In the genomic region with DNA sequence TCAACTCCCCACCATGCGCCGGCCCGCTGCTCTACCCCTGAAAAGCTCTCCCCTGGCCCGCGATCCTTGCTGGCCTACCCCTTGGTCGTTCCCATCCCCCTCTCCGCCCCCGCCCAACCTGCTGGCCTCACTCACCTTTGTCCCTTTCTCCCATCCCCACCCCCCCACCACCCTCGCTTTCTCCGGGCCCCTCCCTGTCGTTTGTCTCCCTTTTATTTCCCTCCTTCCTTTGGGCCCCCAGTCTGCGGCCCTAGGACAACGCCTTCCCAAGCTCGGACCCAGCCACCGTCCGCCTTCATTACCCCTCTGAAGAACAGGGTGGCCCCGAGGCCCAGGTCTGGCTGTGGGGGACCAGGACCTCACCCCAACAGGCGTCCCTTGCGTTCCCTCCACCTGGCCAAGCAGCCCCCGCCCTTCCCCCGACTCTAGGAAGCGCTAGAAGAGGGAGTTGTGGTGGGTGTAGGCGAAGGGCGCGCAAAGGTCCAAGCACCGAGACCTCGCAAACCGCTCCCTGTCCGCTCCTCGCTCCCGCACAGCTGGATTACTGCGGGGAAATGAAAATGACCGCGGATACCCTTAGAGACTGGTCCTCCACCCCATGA, we compare ENCODE assay signal across 6 cellular contexts. TPM values are rescaled to one million over a fixed set of nuclear protein-coding genes. Genes with fewer than 3 reads are reported as not detected.
DNase-seq lines count a peak whose midpoint lies in the region; ATAC-seq and TF ChIP-seq lines count a peak whose summit lies in the region.

No MANE protein-coding gene starts in this region.

- peaks cover 32 to 47% of the 10 kb centered on the region in 2 donors for H3K27me3 Mint-ChIP-seq in natural killer cell (ENCODE audit: low read depth in 2 of 2)
- H3K27me3 Mint-ChIP-seq in natural killer cell treated with Interleukin-12 subunit alpha and Interleukin-12 subunit beta and Interleukin-15 and Interleukin-18, amount 100 ng/mL, for 72 hours = peaks cover 22 to 28% of the 10 kb centered on the region in 2 donors

- H3K9me3 Mint-ChIP-seq in natural killer cell = no peaks in the 10 kb centered on the region
- H3K9me3 Mint-ChIP-seq in natural killer cell treated with Interleukin-12 subunit alpha and Interleukin-12 subunit beta and Interleukin-15 and Interleukin-18, amount 100 ng/mL, for 72 hours = no peaks in the 10 kb centered on the region

- peak overlapping the region; percentile 27 for H3K27ac ChIP-seq in layer of hippocampus (ENCODE audit: low read depth, low read length)
- H3K27ac ChIP-seq in vagina = peak overlapping the region; percentile 83

- no peak for TF ChIP-seq POLR2A in vagina (IDR thresholded peaks at IDR 0.05)

- peaks cover 7 to 14% of the 10 kb centered on the region in 2 donors for H3K4me1 Mint-ChIP-seq in natural killer cell
- H3K4me1 Mint-ChIP-seq in natural killer cell treated with Interleukin-12 subunit alpha and Interleukin-12 subunit beta and Interleukin-15 and Interleukin-18, amount 100 ng/mL, for 72 hours (ENCODE audit: low read depth in 2 of 2) = peaks cover 12 to 13% of the 10 kb centered on the region in 2 donors

- DNase-seq in natural killer cell (no peak), vagina (ENCODE audit: extremely low spot score in 2 of 2) (no peak), EL (no peak)
- DNase-seq in natural killer cell treated with Interleukin-12 subunit alpha and Interleukin-12 subunit beta and Interleukin-15 and Interleukin-18, amount 100 ng/mL, for 72 hours (ENCODE audit: low spot score) = no peak

- H3K4me3 ChIP-seq in vagina = peak overlapping the region; percentile 42 to 54

- H3K4me3 Mint-ChIP-seq in natural killer cell = peak overlapping the region; percentile 35
- H3K4me3 Mint-ChIP-seq in natural killer cell treated with Interleukin-12 subunit alpha and Interleukin-12 subunit beta and Interleukin-15 and Interleukin-18, amount 100 ng/mL, for 72 hours = no peak overlapping the region

- H3K36me3 ChIP-seq in vagina = no peaks in the 10 kb centered on the region

- ATAC-seq in natural killer cell = no peak
- ATAC-seq in natural killer cell treated with Interleukin-12 subunit alpha and Interleukin-12 subunit beta and Interleukin-15 and Interleukin-18, amount 100 ng/mL, for 72 hours = no peak
- ATAC-seq in HG02678 (IDR thresholded peaks at IDR 0.05; ENCODE audit: unreplicated experiment) = no peak

- TF ChIP-seq CTCF in natural killer cell (IDR thresholded peaks at IDR 0.05) (no peak), vagina (IDR thresholded peaks at IDR 0.05) (no peak)

- intact Hi-C loops in natural killer cell (cut with micrococcal nuclease) (loop anchor here (2.0 to 5.0 kb wide), 2 partner anchors 79 to 160 kb away; a partner anchor contains a TSS), vagina (cut with DNase I) (no loop called here)

- H3K4me1 ChIP-seq in vagina = peaks cover 14% of the 10 kb centered on the region

- no peaks in the 10 kb centered on the region for H3K9me3 ChIP-seq in vagina

- no peak overlapping the region for H3K27ac Mint-ChIP-seq in natural killer cell
- no peak overlapping the region for H3K27ac Mint-ChIP-seq in natural killer cell treated with Interleukin-12 subunit alpha and Interleukin-12 subunit beta and Interleukin-15 and Interleukin-18, amount 100 ng/mL, for 72 hours

- H3K36me3 Mint-ChIP-seq in natural killer cell = no peaks in the 10 kb centered on the region
- H3K36me3 Mint-ChIP-seq in natural killer cell treated with Interleukin-12 subunit alpha and Interleukin-12 subunit beta and Interleukin-15 and Interleukin-18, amount 100 ng/mL, for 72 hours = no peaks in the 10 kb centered on the region

- no peaks in the 10 kb centered on the region for H3K27me3 ChIP-seq in layer of hippocampus (ENCODE audit: control insufficient read depth, insufficient read depth, low read length)
- no peaks in the 10 kb centered on the region for H3K27me3 ChIP-seq in vagina

RNA-seq across cellular contexts. Expression of a gene that starts 6.9 kb away (rescaled TPM):
- total RNA-seq in natural killer cell = 10 to 100 TPM in 1 of 3 donors, 1 to 10 TPM in 2; 4.3 to 16.8 (median 9.6) TPM
- under 1 TPM; 0.36 to 0.59 TPM for total RNA-seq in natural killer cell treated with Interleukin-12 subunit alpha and Interleukin-12 subunit beta and Interleukin-15 and Interleukin-18, amount 100 ng/mL, for 72 hours
- total RNA-seq in vagina = 7.4 TPM

RNA-seq across cellular contexts. Expression of a gene that starts 7.6 kb away (rescaled TPM):
- total RNA-seq in natural killer cell = 10 to 100 TPM; 40.5 to 42.0 (median 41.6) TPM
- 100 to 1,000 TPM; 116 to 134 TPM for total RNA-seq in natural killer cell treated with Interleukin-12 subunit alpha and Interleukin-12 subunit beta and Interleukin-15 and Interleukin-18, amount 100 ng/mL, for 72 hours
- total RNA-seq in vagina = 68.0 TPM

RNA-seq across cellular contexts. Expression of a gene that starts 14.3 kb away (rescaled TPM):
- total RNA-seq in natural killer cell (1 to 10 TPM; 1.2 to 1.7 (median 1.4) TPM), vagina (187 TPM)
- 1 to 10 TPM; 3.7 to 8.0 TPM for total RNA-seq in natural killer cell treated with Interleukin-12 subunit alpha and Interleukin-12 subunit beta and Interleukin-15 and Interleukin-18, amount 100 ng/mL, for 72 hours

RNA-seq across cellular contexts. Expression of a gene that starts 49.4 kb away (rescaled TPM):
- 100 to 1,000 TPM in 2 of 3 donors, 10 to 100 TPM in 1; 97.8 to 118 (median 102) TPM for total RNA-seq in natural killer cell
- total RNA-seq in natural killer cell treated with Interleukin-12 subunit alpha and Interleukin-12 subunit beta and Interleukin-15 and Interleukin-18, amount 100 ng/mL, for 72 hours = 10 to 100 TPM; 53.4 to 60.4 TPM
- total RNA-seq in vagina = 137 TPM

RNA-seq across cellular contexts. Expression of a gene that starts 55.6 kb away (rescaled TPM):
- total RNA-seq in natural killer cell (100 to 1,000 TPM; 121 to 143 (median 125) TPM), vagina (90.8 TPM)
- total RNA-seq in natural killer cell treated with Interleukin-12 subunit alpha and Interleukin-12 subunit beta and Interleukin-15 and Interleukin-18, amount 100 ng/mL, for 72 hours = 100 to 1,000 TPM; 103 to 112 TPM

Comparison
In these comparisons a context has a peak if more than half of its experiments do, and no peak if none do; other contexts are left out.
1. RNA of a gene that starts 14.3 kb away (total RNA-seq): 187 TPM in vagina (single experiment); 3.7 to 8.0 TPM in natural killer cell treated with Interleukin-12 subunit alpha and Interleukin-12 subunit beta and Interleukin-15 and Interleukin-18, amount 100 ng/mL, for 72 hours and 1.2 to 1.7 TPM in natural killer cell; every median in the first group is over 10 times any median in the second.